Comparison of ENCODE assay signal across 17 cellular contexts in genomic region chr12:47840571-47840970, GRCh38. TPM values are rescaled to one million over a fixed set of nuclear protein-coding genes. Genes with fewer than 3 reads are reported as not detected.
A peak's percentile ranks its signal among the peaks of the same experiment; 100 is the strongest.
DNase-seq lines count a peak whose midpoint lies in the region; ATAC-seq and TF ChIP-seq lines count a peak whose summit lies in the region.
"Had no signal": no experiment of that assay in that cellular context is flagged by ENCODE, and none has a peak within 500 bp of the region (broad histone marks: within the 10 kb centered on the region; RNA-seq: fewer than 3 reads in every experiment).

No MANE protein-coding gene starts in this region.

- H3K4me1 Mint-ChIP-seq in T-helper 1 cell treated with Interleukin-12 subunit alpha and Interleukin-12 subunit beta and Interleukin-4 antibody, amounts not matched to agents 30 μg/mL and 1 μg/mL, for 36 hours (ENCODE audit: low read depth): peaks cover 30% of the 10 kb centered on the region
- peaks cover 48% of the 10 kb centered on the region for H3K4me1 Mint-ChIP-seq in activated T-cell treated with anti-CD3 and anti-CD28 coated beads, Interleukin-2, amount 50 U/mL, for 24 hours (ENCODE audit: low read depth)
- H3K4me1 Mint-ChIP-seq in activated T-helper 17 cell treated with anti-CD3 and anti-CD28 coated beads, Interleukin-2, amount 50 U/mL, for 72 hours: peaks cover 43% of the 10 kb centered on the region

- peaks cover 18% of the 10 kb centered on the region for H3K36me3 Mint-ChIP-seq in T-helper 1 cell treated with Interleukin-12 subunit alpha and Interleukin-12 subunit beta and Interleukin-4 antibody, amounts not matched to agents 30 μg/mL and 1 μg/mL, for 36 hours (ENCODE audit: low read depth)
- peaks cover 36% of the 10 kb centered on the region for H3K36me3 Mint-ChIP-seq in activated T-cell treated with anti-CD3 and anti-CD28 coated beads, Interleukin-2, amount 50 U/mL, for 24 hours (ENCODE audit: low read depth)
- H3K36me3 Mint-ChIP-seq in activated T-helper 17 cell treated with anti-CD3 and anti-CD28 coated beads, Interleukin-2, amount 50 U/mL, for 72 hours (ENCODE audit: low read depth): peaks cover 58% of the 10 kb centered on the region
- H3K36me3 Mint-ChIP-seq: CD8-positive, alpha-beta memory T cell had no signal

- no peak overlapping the region for H3K4me2 ChIP-seq in parathyroid adenoma (ENCODE audit: low read length)
- H3K4me2 ChIP-seq: BLaER1 had no signal

- H3K4me3 Mint-ChIP-seq in T-helper 1 cell treated with Interleukin-12 subunit alpha and Interleukin-12 subunit beta and Interleukin-4 antibody, amounts not matched to agents 30 μg/mL and 1 μg/mL, for 36 hours: no peak overlapping the region
- no peak overlapping the region for H3K4me3 Mint-ChIP-seq in activated T-cell treated with anti-CD3 and anti-CD28 coated beads, Interleukin-2, amount 50 U/mL, for 24 hours
- peak overlapping the region; percentile 35 for H3K4me3 Mint-ChIP-seq in activated T-helper 17 cell treated with anti-CD3 and anti-CD28 coated beads, Interleukin-2, amount 50 U/mL, for 72 hours
- H3K4me3 Mint-ChIP-seq: CD8-positive, alpha-beta memory T cell; HFFc6 had no signal

- no peak overlapping the region for H3K4me3 ChIP-seq in parathyroid adenoma (ENCODE audit: low read depth, low read length)
- H3K4me3 ChIP-seq: BLaER1 had no signal

- no peaks in the 10 kb centered on the region for H3K27me3 ChIP-seq in parathyroid adenoma (ENCODE audit: control insufficient read depth, insufficient read depth, low read length)
- H3K27me3 ChIP-seq: BLaER1 had no signal

- no peaks in the 10 kb centered on the region for H3K36me3 ChIP-seq in parathyroid adenoma (ENCODE audit: control insufficient read depth, insufficient read depth, low read length)

- H3K79me2 ChIP-seq in parathyroid adenoma: no peaks in the 10 kb centered on the region

- peak overlapping the region; percentile 43 for H3K27ac ChIP-seq in parathyroid adenoma
- H3K27ac ChIP-seq: 22Rv1, BLaER1 had no signal

- no peak overlapping the region for H2AFZ ChIP-seq in parathyroid adenoma

- DNase-seq in T-helper 1 cell (no peak), 8988T (no peak)
- DNase-seq in activated T-cell treated with anti-CD3 and anti-CD28 coated beads, Interleukin-2, amount 50 U/mL, for 24 hours: no peak
- DNase-seq in activated T-cell treated with anti-CD3 and anti-CD28 coated beads, Interleukin-2, amount 50 U/mL, for 48 hours: no peak
- DNase-seq: AML-193; Caco-2; CD8-positive, alpha-beta memory T cell; DND-41; GDM1; HCEC 1CT; HFFc6 had no signal

- H3K27ac Mint-ChIP-seq in T-helper 1 cell treated with Interleukin-12 subunit alpha and Interleukin-12 subunit beta and Interleukin-4 antibody, amounts not matched to agents 30 μg/mL and 1 μg/mL, for 36 hours: peak overlapping the region; percentile 5
- peak overlapping the region; percentile 37 for H3K27ac Mint-ChIP-seq in activated T-cell treated with anti-CD3 and anti-CD28 coated beads, Interleukin-2, amount 50 U/mL, for 24 hours
- H3K27ac Mint-ChIP-seq in activated T-helper 17 cell treated with anti-CD3 and anti-CD28 coated beads, Interleukin-2, amount 50 U/mL, for 72 hours: peak overlapping the region; percentile 63
- H3K27ac Mint-ChIP-seq: CD8-positive, alpha-beta memory T cell; HFFc6 had no signal

- peaks cover 32% of the 10 kb centered on the region for H3K4me1 ChIP-seq in parathyroid adenoma

- no peak overlapping the region for H3K9ac ChIP-seq in parathyroid adenoma
- H3K9ac ChIP-seq: BLaER1 had no signal

- no peak for ATAC-seq in activated T-helper 17 cell treated with anti-CD3 and anti-CD28 coated beads, Interleukin-2, amount 50 U/mL, for 72 hours (replicated peaks)
- no peak for ATAC-seq in GM18520 (IDR thresholded peaks at IDR 0.05; ENCODE audit: unreplicated experiment)

- TF ChIP-seq CTCF in parathyroid adenoma (IDR thresholded peaks at IDR 0.05): no peak

- no peaks in the 10 kb centered on the region for H3K9me3 Mint-ChIP-seq in T-helper 1 cell treated with Interleukin-12 subunit alpha and Interleukin-12 subunit beta and Interleukin-4 antibody, amounts not matched to agents 30 μg/mL and 1 μg/mL, for 36 hours
- no peaks in the 10 kb centered on the region for H3K9me3 Mint-ChIP-seq in activated T-cell treated with anti-CD3 and anti-CD28 coated beads, Interleukin-2, amount 50 U/mL, for 24 hours
- H3K9me3 Mint-ChIP-seq in activated T-helper 17 cell treated with anti-CD3 and anti-CD28 coated beads, Interleukin-2, amount 50 U/mL, for 72 hours: no peaks in the 10 kb centered on the region
- H3K9me3 Mint-ChIP-seq: CD8-positive, alpha-beta memory T cell; HFFc6 had no signal

- H3K9me3 ChIP-seq in parathyroid adenoma (ENCODE audit: control insufficient read depth, low read length): no peaks in the 10 kb centered on the region
- H3K9me3 ChIP-seq: BLaER1, Caco-2 had no signal

- no peaks in the 10 kb centered on the region for H3K27me3 Mint-ChIP-seq in T-helper 1 cell treated with Interleukin-12 subunit alpha and Interleukin-12 subunit beta and Interleukin-4 antibody, amounts not matched to agents 30 μg/mL and 1 μg/mL, for 36 hours (ENCODE audit: low read depth)
- H3K27me3 Mint-ChIP-seq in activated T-cell treated with anti-CD3 and anti-CD28 coated beads, Interleukin-2, amount 50 U/mL, for 24 hours: no peaks in the 10 kb centered on the region
- no peaks in the 10 kb centered on the region for H3K27me3 Mint-ChIP-seq in activated T-helper 17 cell treated with anti-CD3 and anti-CD28 coated beads, Interleukin-2, amount 50 U/mL, for 72 hours

RNA-seq across cellular contexts. Expression of gene HDAC7, which starts 20.9 kb away (rescaled TPM):
- total RNA-seq in activated T-helper 17 cell treated with anti-CD3 and anti-CD28 coated beads, Interleukin-2, amount 50 U/mL, for 72 hours: 100 to 1,000 TPM; 163 to 471 TPM

Comparison
In these comparisons a context has a peak if more than half of its experiments do, and no peak if none do; other contexts are left out.
1. H3K27ac Mint-ChIP-seq: peak in every context shown above with its lines; median percentile 63 in activated T-helper 17 cell treated with anti-CD3 and anti-CD28 coated beads, Interleukin-2, amount 50 U/mL, for 72 hours; 37 in activated T-cell treated with anti-CD3 and anti-CD28 coated beads, Interleukin-2, amount 50 U/mL, for 24 hours; 5 in T-helper 1 cell treated with Interleukin-12 subunit alpha and Interleukin-12 subunit beta and Interleukin-4 antibody, amounts not matched to agents 30 μg/mL and 1 μg/mL, for 36 hours.